23 cellular contexts compared by ENCODE assay signal in genomic region chr11:3184732-3185347, GRCh38. TPM values are rescaled to one million over a fixed set of nuclear protein-coding genes. Genes with fewer than 3 reads are reported as not detected.
A peak's percentile ranks its signal among the peaks of the same experiment; 100 is the strongest.
DNase-seq lines count a peak whose midpoint lies in the region; ATAC-seq, FAIRE-seq and TF ChIP-seq lines count a peak whose summit lies in the region.
"Had no signal": no experiment of that assay in that cellular context is flagged by ENCODE, and none has a peak within 500 bp of the region (broad histone marks: within the 10 kb centered on the region; RNA-seq: fewer than 3 reads in every experiment).

No MANE protein-coding gene starts in this region.

- no peak overlapping the region for H3K23ac ChIP-seq in mesendoderm (ENCODE audit: low read length)

- no peak overlapping the region for H2AK5ac ChIP-seq in mesendoderm (ENCODE audit: low read length)

- in situ Hi-C loops in K562 (cut with MboI): no loop called here

- TF ChIP-seq POLR2A in K562 (conservative IDR thresholded peaks at IDR 0.05): no peak

- H3K79me2 ChIP-seq in K562 (ENCODE audit: control insufficient read depth, insufficient read depth, low read length) (no peaks in the 10 kb centered on the region), mesendoderm (ENCODE audit: control insufficient read depth, insufficient read depth, low read length) (no peaks in the 10 kb centered on the region)

- CTCF ChIA-PET in K562 (lab: Yijun Ruan, JAX; ENCODE audit: low intra/inter-chr PET ratio): no interaction called here

- no peaks in the 10 kb centered on the region for H3K9me1 ChIP-seq in K562 (ENCODE audit: control insufficient read depth, insufficient read depth, low read length)

- H4K5ac ChIP-seq in mesendoderm (ENCODE audit: low read length): no peak overlapping the region

- H4K20me1 ChIP-seq in K562 (replicated peaks; ENCODE audit: control insufficient read depth, insufficient read depth, low read length): no peaks in the 10 kb centered on the region
- H4K20me1 ChIP-seq: BLaER1 had no signal

- TF ChIP-seq EP300 in K562 (IDR thresholded peaks at IDR 0.05; ENCODE audit: low read length): no peak

- POLR2A ChIA-PET in K562 (lab: Yijun Ruan, JAX): interaction anchor here (1.1 to 1.5 kb wide), 2 partner anchors 15 kb away, joined by 4 read pairs; no protein-coding TSS in a partner anchor

- peak; percentile 35 for DNase-seq in Right ventricle myocardium superior
- DNase-seq in left ventricle myocardium inferior: no peak
- peak in 1 of 4 experiments; percentile 55 for DNase-seq in K562 (ENCODE audit: extremely low read depth in 1 of 4, low spot score in 3 of 4)
- peak; percentile 14 for DNase-seq in epithelial cell of prostate (ENCODE audit: low read depth, low spot score)
- peak; percentile 52 for DNase-seq in upper lobe of right lung
- no peak for DNase-seq in mesendoderm
- DNase-seq in RKO (ENCODE audit: low spot score): no peak
- DNase-seq: 8988T; Calu3; CD8-positive, alpha-beta T cell; DND-41; EL had no signal

- H2BK5ac ChIP-seq in mesendoderm (ENCODE audit: low read length): no peak overlapping the region

- TF ChIP-seq RAD21 in K562 (CRISPR knock-in tag; conservative IDR thresholded peaks at IDR 0.05 in 1 of 2, IDR thresholded peaks at IDR 0.05 in 1 of 2): no peak

- no peak overlapping the region for H2BK120ac ChIP-seq in mesendoderm (ENCODE audit: low read depth, low read length)

- WGBS in K562 (ENCODE audit: insufficient coverage, low coverage, missing lambda C conversion rate): 49% methylated on average over 8 of the region's 11 CpGs
- WGBS in mesendoderm (ENCODE audit: extremely low coverage, insufficient coverage, low lambda C conversion rate): no CpG with 5 or more reads among the region's 11 CpGs

- H2AFZ ChIP-seq in K562 (ENCODE audit: low read depth, low read length): peak overlapping the region; percentile 77

- no peak overlapping the region for H3K4ac ChIP-seq in mesendoderm (ENCODE audit: low read depth, low read length)

- no peak overlapping the region for H3K27ac ChIP-seq in left ventricle myocardium inferior (replicated peaks)
- H3K27ac ChIP-seq in K562 (ENCODE audit: extremely low read depth, low read depth, low read length): no peak overlapping the region
- H3K27ac ChIP-seq in epithelial cell of prostate: no peak overlapping the region
- H3K27ac ChIP-seq in upper lobe of right lung: no peak overlapping the region
- no peak overlapping the region for H3K27ac ChIP-seq in mesendoderm (ENCODE audit: low read depth, low read length)
- H3K27ac ChIP-seq: BLaER1, HL-60 had no signal

- H4K8ac ChIP-seq in mesendoderm (ENCODE audit: low read depth, low read length): no peak overlapping the region

- H3K4me2 ChIP-seq in K562 (ENCODE audit: insufficient read depth, low read length) (peak overlapping the region; percentile 5; the same call in 1 of the 2 replicates), mesendoderm (ENCODE audit: low read length) (no peak overlapping the region)
- H3K4me2 ChIP-seq: BLaER1 had no signal

- H3K27me3 ChIP-seq in left ventricle myocardium inferior (ENCODE audit: low read depth) (no peaks in the 10 kb centered on the region), K562 (ENCODE audit: control insufficient read depth in 2 of 2, insufficient read depth in 2 of 2, low read length in 2 of 2) (no peaks in the 10 kb centered on the region), upper lobe of right lung (no peaks in the 10 kb centered on the region), mesendoderm (ENCODE audit: insufficient read depth, low read length, poor library complexity) (no peaks in the 10 kb centered on the region)
- H3K27me3 ChIP-seq: BLaER1 had no signal

- H3K9me3 ChIP-seq in left ventricle myocardium inferior (replicated peaks): no peaks in the 10 kb centered on the region
- H3K9me3 ChIP-seq in K562 (replicated peaks; ENCODE audit: control insufficient read depth, insufficient read depth, low read depth, low read length): peaks cover 2% of the 10 kb centered on the region; the same call in 1 of the 2 replicates
- no peaks in the 10 kb centered on the region for H3K9me3 ChIP-seq in upper lobe of right lung
- H3K9me3 ChIP-seq: HAP-1 had no signal

- H3K36me3 ChIP-seq in left ventricle myocardium inferior: no peaks in the 10 kb centered on the region
- no peaks in the 10 kb centered on the region for H3K36me3 ChIP-seq in K562 (ENCODE audit: control insufficient read depth, insufficient read depth, low read length)
- no peaks in the 10 kb centered on the region for H3K36me3 ChIP-seq in upper lobe of right lung
- H3K36me3 ChIP-seq in mesendoderm (ENCODE audit: control insufficient read depth, insufficient read depth, low read length): no peaks in the 10 kb centered on the region
- H3K36me3 ChIP-seq: BLaER1, HAP-1 had no signal

- FAIRE-seq in K562 (lab: Jason Lieb, UNC): peak; percentile 83
- FAIRE-seq: GM12878 had no signal

- H2BK15ac ChIP-seq in mesendoderm (replicated peaks; ENCODE audit: low read depth): no peak overlapping the region

- intact Hi-C loops in Right ventricle myocardium superior (cut with DNase I): no loop called here
- intact Hi-C loops in left ventricle myocardium inferior (cut with micrococcal nuclease): no loop called here
- intact Hi-C loops in K562 (cut with micrococcal nuclease): no loop called here
- intact Hi-C loops in upper lobe of right lung (cut with DNase I): no loop called here

- no peak overlapping the region for H3K56ac ChIP-seq in mesendoderm (ENCODE audit: low read length)

- no TSS peak for BruUV-seq in K562 (replicated peaks; lab: Mats Ljungman, UMichigan)

- no peaks in the 10 kb centered on the region for H3K79me1 ChIP-seq in mesendoderm (ENCODE audit: low read length)

- H3K18ac ChIP-seq in mesendoderm (ENCODE audit: low read length): no peak overlapping the region

- ATAC-seq in Right ventricle myocardium superior (ENCODE audit: poor library complexity): no peak
- ATAC-seq in K562: peak; percentile 83
- ATAC-seq in upper lobe of right lung: peak; percentile 47
- no peak for ATAC-seq in GM19467 (IDR thresholded peaks at IDR 0.05; ENCODE audit: unreplicated experiment)
- ATAC-seq: CD8-positive, alpha-beta T cell; GM12878 had no signal

- TF ChIP-seq CTCF in left ventricle myocardium inferior (IDR thresholded peaks at IDR 0.05; ENCODE audit: borderline replicate concordance): no peak
- TF ChIP-seq CTCF in K562 (IDR thresholded peaks at IDR 0.05 in 2 of 3, conservative IDR thresholded peaks at IDR 0.05 in 1 of 3; ENCODE audit: insufficient read depth in 2 of 3, low read depth in 1 of 3, low read length in 3 of 3): peak in 1 of 3 experiments; percentile 8; a peak in 1 of 6 replicates
- TF ChIP-seq CTCF in upper lobe of right lung (IDR thresholded peaks at IDR 0.05): no peak

- H3K4me3 ChIP-seq in left ventricle myocardium inferior: no peak overlapping the region
- no peak overlapping the region for H3K4me3 ChIP-seq in K562
- H3K4me3 ChIP-seq in upper lobe of right lung: no peak overlapping the region
- no peak overlapping the region for H3K4me3 ChIP-seq in mesendoderm (ENCODE audit: low read length)
- H3K4me3 ChIP-seq: BLaER1, GM12878, HAP-1 had no signal

- no peak overlapping the region; a peak in 1 of 4 replicates for H3K9ac ChIP-seq in K562 (ENCODE audit: insufficient read depth in 1 of 2, low read depth in 2 of 2, low read length in 2 of 2)
- no peak overlapping the region for H3K9ac ChIP-seq in mesendoderm (ENCODE audit: low read length)
- H3K9ac ChIP-seq: BLaER1 had no signal

- H3K4me1 ChIP-seq in left ventricle myocardium inferior (no peaks in the 10 kb centered on the region), K562 (replicated peaks in 1 of 2; ENCODE audit: control insufficient read depth in 2 of 2, insufficient read depth in 2 of 2, low read length in 2 of 2) (peaks cover 0 to 22% of the 10 kb centered on the region in 2 experiments; a peak in 3 of 5 replicates), upper lobe of right lung (no peaks in the 10 kb centered on the region), mesendoderm (ENCODE audit: control insufficient read depth, low read depth, low read length) (peaks cover 3% of the 10 kb centered on the region)

RNA-seq across cellular contexts. Expression of gene OSBPL5, which starts 19.7 kb away (rescaled TPM):
- total RNA-seq in Right ventricle myocardium superior (15.3 TPM), left ventricle myocardium inferior (11.4 TPM), K562 (2014; rRNA removed) (6.6 and 8.0 TPM in 2 replicates), K562 (2014; rRNA removed; fragmentation: Illumina TruSeq; extraction: Trizol) (1.4 and 2.4 TPM in 2 replicates), K562 (2015; rRNA removed; fragmentation: Illumina TruSeq; extraction: Trizol) (6.4 and 6.5 TPM in 2 replicates), K562 (2021) (14.3 and 14.8 TPM in 2 replicates), upper lobe of right lung (52.6 TPM)
- 40.9 and 87.7 TPM in 2 replicates for total RNA-seq in K562 (2011; cell fraction: chromatin; rRNA removed; ENCODE audit: low replicate concordance)
- 31.7 and 40.8 TPM in 2 replicates for total RNA-seq in K562 (2011; cell fraction: nucleolus; rRNA removed)
- total RNA-seq in K562 (2011; cell fraction: nucleoplasm; rRNA removed): 28.2 and 35.2 TPM in 2 replicates
- polyA plus RNA-seq in K562 (2011; rRNA removed) (3.2 and 7.5 TPM in 2 replicates), K562 (2014; fragmentation: Illumina TruSeq; extraction: Trizol) (3.1 and 4.6 TPM in 2 replicates), K562 (2014; fragmentation: Nextera tagmentation; extraction: Ambion mirVana) (under 1 TPM; 0.06 to 0.10 TPM), K562 (2014; rRNA removed) (6.6 and 11.9 TPM in 2 replicates)
- polyA plus RNA-seq in K562 (2011; cell fraction: cytosol; rRNA removed): 3.8 and 6.2 TPM in 2 replicates
- polyA plus RNA-seq in K562 (2011; cell fraction: nucleus; rRNA removed): 22.7 and 40.1 TPM in 2 replicates
- 7.8 and 10.2 TPM in 2 replicates for polyA plus RNA-seq in K562 (2012)
- polyA minus RNA-seq in K562 (2011; rRNA and poly(A)+ RNA removed): 1.6 and 1.9 TPM in 2 replicates
- 5.9 and 6.9 TPM in 2 replicates for polyA minus RNA-seq in K562 (2011; cell fraction: cytosol; rRNA and poly(A)+ RNA removed)
- 13.1 and 15.5 TPM in 2 replicates for polyA minus RNA-seq in K562 (2011; cell fraction: nucleus; rRNA and poly(A)+ RNA removed)
- 1.7 TPM for polyA plus RNA-seq in mesendoderm (2013, experiment 1 of 2)
- polyA plus RNA-seq in mesendoderm (2013, experiment 2 of 2): 1.4 TPM
- total RNA-seq: GM12878 had no signal
- polyA plus RNA-seq: GM12878 had no signal

RNA-seq across cellular contexts. Expression of gene MRGPRG, which starts 33.8 kb away (rescaled TPM):
- total RNA-seq in Right ventricle myocardium superior: not detected
- not detected for total RNA-seq in left ventricle myocardium inferior
- not detected in 2 replicates for total RNA-seq in K562 (2011; cell fraction: chromatin; rRNA removed; ENCODE audit: low replicate concordance)
- not detected in 2 replicates for total RNA-seq in K562 (2011; cell fraction: nucleolus; rRNA removed)
- not detected in 2 replicates for total RNA-seq in K562 (2011; cell fraction: nucleoplasm; rRNA removed)
- total RNA-seq in K562 (2014; rRNA removed): not detected in 2 replicates
- total RNA-seq in K562 (2014; rRNA removed; fragmentation: Illumina TruSeq; extraction: Trizol): not detected in 2 replicates
- total RNA-seq in K562 (2015; rRNA removed; fragmentation: Illumina TruSeq; extraction: Trizol): not detected in 2 replicates
- not detected in 2 replicates for total RNA-seq in K562 (2021)
- polyA plus RNA-seq in K562 (2011; rRNA removed): not detected in 2 replicates
- polyA plus RNA-seq in K562 (2011; cell fraction: cytosol; rRNA removed): not detected in 2 replicates
- not detected in 2 replicates for polyA plus RNA-seq in K562 (2011; cell fraction: nucleus; rRNA removed)
- polyA plus RNA-seq in K562 (2012): not detected in 2 replicates
- polyA plus RNA-seq in K562 (2014; fragmentation: Illumina TruSeq; extraction: Trizol): not detected in 2 replicates
- polyA plus RNA-seq in K562 (2014; fragmentation: Nextera tagmentation; extraction: Ambion mirVana): not detected
- polyA plus RNA-seq in K562 (2014; rRNA removed): not detected in 2 replicates
- polyA minus RNA-seq in K562 (2011; rRNA and poly(A)+ RNA removed): not detected in 2 replicates
- not detected in 2 replicates for polyA minus RNA-seq in K562 (2011; cell fraction: cytosol; rRNA and poly(A)+ RNA removed)
- not detected in 2 replicates for polyA minus RNA-seq in K562 (2011; cell fraction: nucleus; rRNA and poly(A)+ RNA removed)
- not detected for total RNA-seq in upper lobe of right lung
- polyA plus RNA-seq in mesendoderm (2013, experiment 1 of 2): not detected
- polyA plus RNA-seq in mesendoderm (2013, experiment 2 of 2): not detected
- total RNA-seq: A673; Calu3; CD8-positive, alpha-beta T cell; G401; GM12878; H4; HT1080 had no signal
- polyA plus RNA-seq: AG04450, CD14-positive monocyte, GM12878 had no signal

RNA-seq across cellular contexts. Expression of gene MRGPRE, which starts 47.4 kb away (rescaled TPM):
- 0.16 TPM for total RNA-seq in Right ventricle myocardium superior
- 0.36 TPM for total RNA-seq in left ventricle myocardium inferior
- not detected in 2 replicates for total RNA-seq in K562 (2011; cell fraction: chromatin; rRNA removed; ENCODE audit: low replicate concordance)
- not detected in 2 replicates for total RNA-seq in K562 (2011; cell fraction: nucleolus; rRNA removed)
- total RNA-seq in K562 (2011; cell fraction: nucleoplasm; rRNA removed): not detected in 2 replicates
- total RNA-seq in K562 (2014; rRNA removed): not detected in 2 replicates
- total RNA-seq in K562 (2014; rRNA removed; fragmentation: Illumina TruSeq; extraction: Trizol): not detected in 2 replicates
- not detected in 2 replicates for total RNA-seq in K562 (2015; rRNA removed; fragmentation: Illumina TruSeq; extraction: Trizol)
- not detected in 2 replicates for total RNA-seq in K562 (2021)
- not detected in 2 replicates for polyA plus RNA-seq in K562 (2011; rRNA removed)
- 0.09 TPM in 1 of 2 replicates, not detected in the other for polyA plus RNA-seq in K562 (2011; cell fraction: cytosol; rRNA removed)
- polyA plus RNA-seq in K562 (2011; cell fraction: nucleus; rRNA removed): not detected in 2 replicates
- not detected in 2 replicates for polyA plus RNA-seq in K562 (2012)
- not detected in 2 replicates for polyA plus RNA-seq in K562 (2014; fragmentation: Illumina TruSeq; extraction: Trizol)
- polyA plus RNA-seq in K562 (2014; fragmentation: Nextera tagmentation; extraction: Ambion mirVana): not detected
- polyA plus RNA-seq in K562 (2014; rRNA removed): not detected in 2 replicates
- polyA minus RNA-seq in K562 (2011; rRNA and poly(A)+ RNA removed): not detected in 2 replicates
- polyA minus RNA-seq in K562 (2011; cell fraction: cytosol; rRNA and poly(A)+ RNA removed): not detected in 2 replicates
- not detected in 2 replicates for polyA minus RNA-seq in K562 (2011; cell fraction: nucleus; rRNA and poly(A)+ RNA removed)
- total RNA-seq in upper lobe of right lung: not detected
- not detected for polyA plus RNA-seq in mesendoderm (2013, experiment 1 of 2)
- polyA plus RNA-seq in mesendoderm (2013, experiment 2 of 2): 0.03 TPM
- total RNA-seq: A673; Calu3; CD8-positive, alpha-beta T cell; G401; H4; HT1080 had no signal
- polyA plus RNA-seq: AG04450, CD14-positive monocyte, GM12878 had no signal

Comparison
In these comparisons a context has a peak if more than half of its experiments do, and no peak if none do; other contexts are left out.
1. DNase-seq: peak in Right ventricle myocardium superior (single experiment), epithelial cell of prostate (single experiment) and upper lobe of right lung (single experiment); none in left ventricle myocardium inferior (single experiment), mesendoderm (single experiment) and RKO (single experiment).
2. ATAC-seq: peak in K562 (single experiment) and upper lobe of right lung (single experiment); none in Right ventricle myocardium superior (single experiment) and GM19467 (single experiment).